Comparison of ENCODE assay signal across 17 cellular contexts in the genomic region with DNA sequence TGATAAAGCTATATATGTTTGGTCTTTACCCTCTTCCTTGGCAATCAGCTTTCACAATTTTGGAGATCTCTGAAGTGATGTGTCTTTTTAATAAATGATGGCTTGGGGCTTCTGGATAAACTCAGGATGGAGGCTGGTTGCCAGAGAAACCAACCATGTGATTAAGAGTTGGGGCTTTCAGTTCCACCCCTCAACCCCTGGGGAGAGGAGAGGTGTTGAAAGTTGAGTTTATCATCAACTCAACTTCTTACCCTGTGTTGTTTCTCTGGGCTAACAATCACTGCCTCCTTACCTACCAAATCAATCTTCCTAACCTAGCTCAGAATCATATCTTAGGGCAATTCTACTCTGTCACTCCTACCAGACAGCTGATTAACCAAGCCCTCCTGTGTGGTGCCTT.
DNase-seq lines count a peak whose midpoint lies in the region; ATAC-seq lines count a peak whose summit lies in the region.
"Had no signal": no experiment of that assay in that cellular context is flagged by ENCODE, and none has a peak within 500 bp of the region (broad histone marks: within the 10 kb centered on the region; RNA-seq: fewer than 3 reads in every experiment).

No MANE protein-coding gene starts in this region.

- no peak for DNase-seq in Ammon's horn (ENCODE audit: low spot score)
- DNase-seq in amniotic stem cell (lab: John Stamatoyannopoulos, UW) = no peak
- DNase-seq in cerebellar nuclear complex (lab: John Stamatoyannopoulos, UW) = no peak
- DNase-seq in activated CD8-positive, alpha-beta memory T cell treated with anti-CD3 and anti-CD28 coated beads, Interleukin-2, amount 50 U/mL, for 48 hours = no peak
- DNase-seq: activated CD8-positive, alpha-beta T cell treated with anti-CD3 and anti-CD28 coated beads for 36 hours; activated naive CD8-positive, alpha-beta T cell treated with anti-CD3 and anti-CD28 coated beads for 36 hours; activated T-cell treated with anti-CD3 and anti-CD28 coated beads, Interleukin-2, amount 50 U/mL, for 72 hours; foreskin melanocyte; NCI-H2029; NCI-H446 treated with DMSO at 0.1 percent for 48 hours; small intestine had no signal

- ATAC-seq in GM18907 (IDR thresholded peaks at IDR 0.05; ENCODE audit: unreplicated experiment) (peak; percentile 82), GM21737 (IDR thresholded peaks at IDR 0.05; ENCODE audit: unreplicated experiment) (peak; percentile 69), HG03097 (IDR thresholded peaks at IDR 0.05; ENCODE audit: low FRiP score, unreplicated experiment) (peak; percentile 87), HG03571 (IDR thresholded peaks at IDR 0.05; ENCODE audit: unreplicated experiment) (peak; percentile 74)
- ATAC-seq: activated CD8-positive, alpha-beta T cell treated with anti-CD3 and anti-CD28 coated beads for 36 hours; activated T-cell treated with anti-CD3 and anti-CD28 coated beads, Interleukin-2, amount 50 U/mL, for 72 hours; natural killer cell treated with Interleukin-12 subunit alpha and Interleukin-12 subunit beta and Interleukin-15 and Interleukin-18, amount 100 ng/mL, for 72 hours; Right ventricle myocardium inferior had no signal
